30 cellular contexts compared by ENCODE assay signal in genomic region chr4:6532658-6533057, GRCh38.
"Had no signal": no experiment of that assay in that cellular context is flagged by ENCODE, and none has a peak within 500 bp of the region (broad histone marks: within the 10 kb centered on the region; RNA-seq: fewer than 3 reads in every experiment).

No MANE protein-coding gene starts in this region.

- H3K27ac ChIP-seq: neutrophil, ovary, parathyroid adenoma, psoas muscle, right lobe of liver, sigmoid colon, skin epidermis, stomach, thoracic aorta, thyroid gland, tibial nerve, upper lobe of left lung, vagina had no signal

- H3K79me2 ChIP-seq: parathyroid adenoma had no signal

- ATAC-seq: naive thymus-derived CD8-positive, alpha-beta T cell; natural killer cell treated with Interleukin-12 subunit alpha and Interleukin-12 subunit beta and Interleukin-15 and Interleukin-18, amount 100 ng/mL, for 72 hours; psoas muscle; right cardiac atrium; right lobe of liver; stimulated activated effector memory CD8-positive, alpha-beta T cell treated with anti-CD3 and anti-CD28 coated beads, Interleukin-12 subunit alpha, Interleukin-12 subunit beta, amount 100 ng/mL, for 72 hours; stimulated activated naive B cell treated with anti-CD40 and anti-IgM and Interleukin-4, amounts not matched to agents 10 μg/mL and 1 μg/mL and 100 μg/mL, for 72 hours had no signal

- H3K4me1 ChIP-seq: parathyroid adenoma, psoas muscle, right lobe of liver, sigmoid colon, stomach, thyroid gland, tibial nerve, upper lobe of left lung, vagina had no signal

- H3K9ac ChIP-seq: parathyroid adenoma had no signal

- H3K27me3 Mint-ChIP-seq: stimulated activated naive CD8-positive, alpha-beta T cell treated with anti-CD3 and anti-CD28 coated beads, Interleukin-15, Interleukin-2, amounts not matched to agents 100 ng/mL and 50 ng/mL, for 24 hours had no signal

- H3K27me3 ChIP-seq: ovary, right lobe of liver, thyroid gland, tibial nerve, upper lobe of left lung, vagina had no signal

- H3K4me3 ChIP-seq: ovary, psoas muscle, right lobe of liver, sigmoid colon, skin epidermis, smooth muscle cell, stomach, thoracic aorta, thyroid gland, tibial nerve, upper lobe of left lung, vagina had no signal

- H3K4me1 Mint-ChIP-seq: naive B cell; naive thymus-derived CD8-positive, alpha-beta T cell; neural crest cell; stimulated activated effector memory CD8-positive, alpha-beta T cell treated with anti-CD3 and anti-CD28 coated beads, Interleukin-12 subunit alpha, Interleukin-12 subunit beta, amount 100 ng/mL, for 72 hours; stimulated activated naive B cell treated with anti-CD40 and anti-IgM and Interleukin-4, amounts not matched to agents 10 μg/mL and 1 μg/mL and 100 μg/mL, for 72 hours had no signal

- H3K36me3 ChIP-seq: neutrophil, ovary, right lobe of liver, sigmoid colon, stomach, thoracic aorta, thyroid gland, tibial nerve, upper lobe of left lung, vagina had no signal

- H3K27ac Mint-ChIP-seq: naive B cell; natural killer cell treated with Interleukin-12 subunit alpha and Interleukin-12 subunit beta and Interleukin-15 and Interleukin-18, amount 100 ng/mL, for 72 hours; nephron progenitor cell; progenitor cell of endocrine pancreas; stimulated activated effector memory CD8-positive, alpha-beta T cell treated with anti-CD3 and anti-CD28 coated beads, Interleukin-12 subunit alpha, Interleukin-12 subunit beta, amount 100 ng/mL, for 72 hours; stimulated activated naive B cell treated with anti-CD40 and anti-IgM and Interleukin-4, amounts not matched to agents 10 μg/mL and 1 μg/mL and 100 μg/mL, for 72 hours; stimulated activated naive CD8-positive, alpha-beta T cell treated with anti-CD3 and anti-CD28 coated beads, Interleukin-15, Interleukin-2, amounts not matched to agents 100 ng/mL and 50 ng/mL, for 24 hours had no signal

- H3K4me3 Mint-ChIP-seq: naive B cell; naive thymus-derived CD8-positive, alpha-beta T cell; natural killer cell treated with Interleukin-12 subunit alpha and Interleukin-12 subunit beta and Interleukin-15 and Interleukin-18, amount 100 ng/mL, for 72 hours; nephron progenitor cell; neural crest cell; stimulated activated effector memory CD8-positive, alpha-beta T cell treated with anti-CD3 and anti-CD28 coated beads, Interleukin-12 subunit alpha, Interleukin-12 subunit beta, amount 100 ng/mL, for 72 hours; stimulated activated naive B cell treated with anti-CD40 and anti-IgM and Interleukin-4, amounts not matched to agents 10 μg/mL and 1 μg/mL and 100 μg/mL, for 72 hours; stimulated activated naive CD8-positive, alpha-beta T cell treated with anti-CD3 and anti-CD28 coated beads, Interleukin-15, Interleukin-2, amounts not matched to agents 100 ng/mL and 50 ng/mL, for 24 hours had no signal

- H3K4me2 ChIP-seq: smooth muscle cell had no signal

- H2AFZ ChIP-seq: parathyroid adenoma had no signal

- H3K9me3 ChIP-seq: neutrophil, ovary, psoas muscle, right lobe of liver, sigmoid colon, thoracic aorta, thyroid gland, upper lobe of left lung, vagina had no signal

- H3K36me3 Mint-ChIP-seq: naive B cell; naive thymus-derived CD8-positive, alpha-beta T cell; natural killer cell treated with Interleukin-12 subunit alpha and Interleukin-12 subunit beta and Interleukin-15 and Interleukin-18, amount 100 ng/mL, for 72 hours; stimulated activated effector memory CD8-positive, alpha-beta T cell treated with anti-CD3 and anti-CD28 coated beads, Interleukin-12 subunit alpha, Interleukin-12 subunit beta, amount 100 ng/mL, for 72 hours; stimulated activated naive B cell treated with anti-CD40 and anti-IgM and Interleukin-4, amounts not matched to agents 10 μg/mL and 1 μg/mL and 100 μg/mL, for 72 hours had no signal

- DNase-seq: naive B cell; naive thymus-derived CD8-positive, alpha-beta T cell; nephron progenitor cell; ovary; psoas muscle; right cardiac atrium; right lobe of liver; sigmoid colon; stimulated activated CD4-positive, alpha-beta T cell treated with anti-CD3 and anti-CD28 coated beads, Interleukin-15, amount 100 ng/mL, for 24 hours; stimulated activated CD4-positive, alpha-beta T cell treated with anti-CD3 and anti-CD28 coated beads, Interleukin-2, amount 100 ng/mL, for 24 hours; stimulated activated CD4-positive, alpha-beta T cell treated with anti-CD3 and anti-CD28 coated beads, Interleukin-2, amount 100 ng/mL, for 48 hours; stimulated activated CD4-positive, alpha-beta T cell treated with anti-CD3 and anti-CD28 coated beads, Interleukin-4, amount 100 ng/mL, for 24 hours; stimulated activated naive B cell treated with anti-CD40 and anti-IgM and Interleukin-4, amounts not matched to agents 10 μg/mL and 1 μg/mL and 100 μg/mL, for 72 hours; stimulated activated naive CD4-positive, alpha-beta T cell treated with Interleukin-2 at 50 U/mL for 16 hours; stomach; thyroid gland; trophoblast cell; upper lobe of left lung had no signal

- H3K9me3 Mint-ChIP-seq: natural killer cell treated with Interleukin-12 subunit alpha and Interleukin-12 subunit beta and Interleukin-15 and Interleukin-18, amount 100 ng/mL, for 72 hours; nephron progenitor cell; neural crest cell; stimulated activated effector memory CD8-positive, alpha-beta T cell treated with anti-CD3 and anti-CD28 coated beads, Interleukin-12 subunit alpha, Interleukin-12 subunit beta, amount 100 ng/mL, for 72 hours; stimulated activated naive CD8-positive, alpha-beta T cell treated with anti-CD3 and anti-CD28 coated beads, Interleukin-15, Interleukin-2, amounts not matched to agents 100 ng/mL and 50 ng/mL, for 24 hours had no signal
